11 cellular contexts compared by ENCODE assay signal in the genomic region with DNA sequence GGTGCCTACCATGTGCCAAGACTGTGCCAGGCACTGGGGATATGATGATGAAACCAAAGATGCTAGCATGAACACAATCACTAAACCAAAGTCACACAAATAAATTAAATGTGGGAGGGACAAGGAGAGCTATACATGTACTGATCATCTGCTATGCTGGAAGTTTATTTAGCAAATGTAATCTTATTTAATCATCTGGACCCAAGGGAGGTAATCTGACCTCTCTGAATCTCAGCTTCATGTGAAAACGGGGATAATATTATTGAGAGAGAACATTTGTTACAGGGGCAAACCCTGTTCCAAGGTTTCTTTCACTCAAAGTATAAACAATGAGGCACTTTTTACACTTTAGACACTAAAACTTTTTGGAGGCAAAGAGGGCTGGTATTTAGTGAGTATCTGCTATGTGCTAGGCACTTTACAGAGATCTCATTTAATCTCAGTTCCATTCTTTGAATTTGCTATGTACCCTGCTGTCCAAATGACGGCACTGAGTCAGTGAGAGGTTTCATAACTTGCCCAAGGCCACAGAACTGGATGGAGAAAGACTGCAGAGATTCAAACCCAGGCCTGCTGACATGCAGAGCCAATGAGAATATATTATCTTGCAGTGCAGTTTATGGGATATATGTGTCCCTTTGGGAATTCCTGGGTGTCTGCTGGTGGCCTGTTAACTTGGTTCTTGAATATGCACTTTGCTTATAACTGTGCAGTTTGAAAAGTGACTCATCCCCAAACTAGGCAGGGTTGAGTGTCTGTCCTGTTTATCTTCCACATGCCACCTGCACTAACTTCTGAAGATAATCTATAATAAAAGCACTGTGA. TPM values are rescaled to one million over a fixed set of nuclear protein-coding genes. Genes with fewer than 3 reads are reported as not detected.
DNase-seq lines count a peak whose midpoint lies in the region; ATAC-seq and TF ChIP-seq lines count a peak whose summit lies in the region.
"Had no signal": no experiment of that assay in that cellular context is flagged by ENCODE, and none has a peak within 500 bp of the region (broad histone marks: within the 10 kb centered on the region; RNA-seq: fewer than 3 reads in every experiment).

No MANE protein-coding gene starts in this region.

- peaks cover 38% of the 10 kb centered on the region for H3K4me1 Mint-ChIP-seq in activated naive CD4-positive, alpha-beta T cell treated with anti-CD3 and anti-CD28 coated beads for 36 hours (ENCODE audit: low read depth)
- peaks cover 41% of the 10 kb centered on the region for H3K4me1 Mint-ChIP-seq in stimulated activated naive CD8-positive, alpha-beta T cell treated with anti-CD3 and anti-CD28 coated beads, Interleukin-15, amount 100 ng/mL, for 72 hours

- peak; percentile 52 for DNase-seq in activated naive CD4-positive, alpha-beta T cell treated with anti-CD3 and anti-CD28 coated beads for 36 hours
- DNase-seq in activated naive CD4-positive, alpha-beta T cell treated with Interleukin-2 at 50 U/mL for 16 hours: no peak
- DNase-seq in LoVo (ENCODE audit: low spot score) (peak; percentile 42), brain microvascular endothelial cell (peak; percentile 74), OCI-M2 (lab: John Stamatoyannopoulos, UW; ENCODE audit: unreplicated experiment) (no peak)
- peak; percentile 24 to 47 for DNase-seq in stimulated activated naive CD8-positive, alpha-beta T cell treated with anti-CD3 and anti-CD28 coated beads, Interleukin-15, amount 100 ng/mL, for 72 hours
- DNase-seq: DND-41, psoas muscle, SHP77 treated with DMSO at 0.1 percent for 48 hours had no signal

- no peak for TF ChIP-seq CTCF in brain microvascular endothelial cell (IDR thresholded peaks at IDR 0.05; ENCODE audit: low read depth, low read length, missing control alignments)

- H3K27ac Mint-ChIP-seq in activated naive CD4-positive, alpha-beta T cell treated with anti-CD3 and anti-CD28 coated beads for 36 hours: peak overlapping the region; percentile 92
- peak overlapping the region in 1 of 2 donors; percentile 91 for H3K27ac Mint-ChIP-seq in stimulated activated naive CD8-positive, alpha-beta T cell treated with anti-CD3 and anti-CD28 coated beads, Interleukin-15, amount 100 ng/mL, for 72 hours

- no peaks in the 10 kb centered on the region for H3K9me3 Mint-ChIP-seq in activated naive CD4-positive, alpha-beta T cell treated with anti-CD3 and anti-CD28 coated beads for 36 hours
- H3K9me3 Mint-ChIP-seq in stimulated activated naive CD8-positive, alpha-beta T cell treated with anti-CD3 and anti-CD28 coated beads, Interleukin-15, amount 100 ng/mL, for 72 hours: no peaks in the 10 kb centered on the region

- no peaks in the 10 kb centered on the region for H3K27me3 ChIP-seq in brain microvascular endothelial cell (replicated peaks)

- peaks cover 9% of the 10 kb centered on the region for H3K36me3 Mint-ChIP-seq in activated naive CD4-positive, alpha-beta T cell treated with anti-CD3 and anti-CD28 coated beads for 36 hours (ENCODE audit: low read depth)

- H3K27me3 Mint-ChIP-seq in activated naive CD4-positive, alpha-beta T cell treated with anti-CD3 and anti-CD28 coated beads for 36 hours (ENCODE audit: low read depth): no peaks in the 10 kb centered on the region
- no peaks in the 10 kb centered on the region for H3K27me3 Mint-ChIP-seq in stimulated activated naive CD8-positive, alpha-beta T cell treated with anti-CD3 and anti-CD28 coated beads, Interleukin-15, amount 100 ng/mL, for 72 hours

- no peak overlapping the region for H3K4me3 Mint-ChIP-seq in activated naive CD4-positive, alpha-beta T cell treated with anti-CD3 and anti-CD28 coated beads for 36 hours
- peak overlapping the region; percentile 20 to 60 for H3K4me3 Mint-ChIP-seq in stimulated activated naive CD8-positive, alpha-beta T cell treated with anti-CD3 and anti-CD28 coated beads, Interleukin-15, amount 100 ng/mL, for 72 hours

- intact Hi-C loops in activated naive CD4-positive, alpha-beta T cell treated with anti-CD3 and anti-CD28 coated beads for 36 hours (cut with micrococcal nuclease): loop anchor here (1.0 to 5.0 kb wide), 12 partner anchors 11 to 633 kb away; a partner anchor contains a TSS

- in situ Hi-C loops in brain microvascular endothelial cell (cut with HindIII; ENCODE audit: low pct_ligation_motif_present, low sequenced_read_pairs): no loop called here

- H3K36me3 ChIP-seq in brain microvascular endothelial cell (replicated peaks): no peaks in the 10 kb centered on the region

- peak; percentile 15 for ATAC-seq in stimulated activated naive CD8-positive, alpha-beta T cell treated with anti-CD3 and anti-CD28 coated beads, Interleukin-15, amount 100 ng/mL, for 72 hours
- ATAC-seq in HG03460 (IDR thresholded peaks at IDR 0.05; ENCODE audit: unreplicated experiment) (no peak), HG02571 (IDR thresholded peaks at IDR 0.05; ENCODE audit: unreplicated experiment) (no peak)
- ATAC-seq: psoas muscle had no signal

- H3K4me3 ChIP-seq in brain microvascular endothelial cell (ENCODE audit: low read depth, low read length): no peak overlapping the region
- H3K4me3 ChIP-seq: psoas muscle had no signal

- H3K27ac ChIP-seq in brain microvascular endothelial cell: peak overlapping the region; percentile 97
- H3K27ac ChIP-seq: psoas muscle had no signal

- CTCF ChIA-PET in activated naive CD4-positive, alpha-beta T cell treated with anti-CD3 and anti-CD28 coated beads for 36 hours (lab: Charles Lee): no interaction called here

RNA-seq across cellular contexts. Expression of a gene that starts 3.3 kb away (rescaled TPM):
- total RNA-seq in activated naive CD4-positive, alpha-beta T cell treated with anti-CD3 and anti-CD28 coated beads for 36 hours: 100 to 1,000 TPM; 155 to 162 TPM

Comparison
In these comparisons a context has a peak if more than half of its experiments do, and no peak if none do; other contexts are left out.
1. DNase-seq: peak in activated naive CD4-positive, alpha-beta T cell treated with anti-CD3 and anti-CD28 coated beads for 36 hours (single experiment), LoVo (single experiment), brain microvascular endothelial cell (single experiment) and stimulated activated naive CD8-positive, alpha-beta T cell treated with anti-CD3 and anti-CD28 coated beads, Interleukin-15, amount 100 ng/mL, for 72 hours (2 of 2); none in activated naive CD4-positive, alpha-beta T cell treated with Interleukin-2 at 50 U/mL for 16 hours (single experiment) and OCI-M2 (single experiment).